8 cellular contexts compared by ENCODE assay signal in the genomic region with DNA sequence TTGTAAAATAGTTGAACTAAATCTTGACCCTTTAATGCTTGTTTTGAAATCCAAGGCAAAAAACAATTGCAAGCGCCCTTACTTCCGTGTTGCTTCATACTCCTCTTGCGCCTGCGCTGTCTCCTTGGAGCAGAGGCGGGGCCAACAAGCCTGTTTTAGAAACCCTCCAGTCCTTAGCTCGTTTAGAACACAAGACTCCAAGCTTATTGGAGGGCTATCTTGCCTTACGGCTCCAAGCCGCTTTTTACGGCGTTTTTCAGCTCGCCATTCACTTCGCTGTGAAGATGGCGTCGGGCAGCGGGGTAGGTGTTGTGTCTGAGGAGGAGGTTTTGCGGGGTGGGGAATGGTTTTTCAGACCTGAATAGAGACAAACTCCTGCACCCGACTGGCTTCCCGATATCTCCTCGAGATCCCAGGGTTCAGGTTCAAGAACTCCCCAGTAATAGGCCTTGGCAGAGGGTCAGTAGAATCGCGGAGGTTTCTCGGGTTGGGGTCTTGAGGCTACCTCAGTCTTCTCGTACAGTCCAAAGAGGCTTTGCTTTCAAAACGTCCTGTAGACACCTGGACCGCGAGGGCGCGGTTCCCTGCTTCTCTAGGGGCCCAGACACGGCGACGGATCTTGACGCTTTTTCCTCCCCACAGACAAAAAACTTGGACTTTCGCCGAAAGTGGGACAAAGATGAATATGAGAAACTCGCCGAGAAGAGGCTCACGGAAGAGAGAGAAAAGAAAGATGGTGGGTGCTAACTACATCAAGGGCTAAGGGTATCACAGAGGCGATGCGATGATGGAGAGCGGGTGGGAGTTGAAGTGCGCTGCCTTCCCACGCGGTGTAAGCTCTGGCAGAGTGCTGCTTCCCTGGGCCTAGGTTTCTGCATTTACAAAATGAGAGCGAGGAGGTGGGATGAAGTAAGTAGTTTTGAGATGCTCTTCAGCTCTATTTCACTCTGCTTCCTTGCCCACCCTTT. TPM values are rescaled to one million over a fixed set of nuclear protein-coding genes. Genes with fewer than 3 reads are reported as not detected.
DNase-seq lines count a peak whose midpoint lies in the region; ATAC-seq and TF ChIP-seq lines count a peak whose summit lies in the region.

A gene with protein sequence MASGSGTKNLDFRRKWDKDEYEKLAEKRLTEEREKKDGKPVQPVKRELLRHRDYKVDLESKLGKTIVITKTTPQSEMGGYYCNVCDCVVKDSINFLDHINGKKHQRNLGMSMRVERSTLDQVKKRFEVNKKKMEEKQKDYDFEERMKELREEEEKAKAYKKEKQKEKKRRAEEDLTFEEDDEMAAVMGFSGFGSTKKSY (plus strand): TSS at position 271 of the 968 bp plus-strand sequence. CDS start 14 bp downstream, at position 285.

- peak within 1 kb of the TSS; percentile 68 for H3K4me2 ChIP-seq in parathyroid adenoma (ENCODE audit: low read length)

- no peak for TF ChIP-seq CTCF in GM12875 (IDR thresholded peaks at IDR 0.05; ENCODE audit: borderline replicate concordance, insufficient read depth, low read depth, low read length)
- no peak for TF ChIP-seq CTCF in cardiac muscle cell (IDR thresholded peaks at IDR 0.05; ENCODE audit: low read depth, low read length)
- TF ChIP-seq CTCF in parathyroid adenoma (IDR thresholded peaks at IDR 0.05), result no peak
- TF ChIP-seq CTCF in tibial nerve (IDR thresholded peaks at IDR 0.05), result peak in 1 of 5 experiments; percentile 43

- DNase-seq in NCI-H1436 (lab: John Stamatoyannopoulos, UW) (peak; percentile 95), T follicular helper cell (ENCODE audit: low read depth) (peak; percentile 90), adipocyte (ENCODE audit: low read depth) (peak; percentile 99), cardiac muscle cell (ENCODE audit: low read depth in 1 of 2, low spot score in 1 of 2) (peak; percentile 98 to 99), tibial nerve (ENCODE audit: low spot score in 2 of 2) (peak; percentile 88 to 95)

- peak within 1 kb of the TSS; percentile 87 for H2AFZ ChIP-seq in parathyroid adenoma

- H3K79me2 ChIP-seq in parathyroid adenoma, result peaks cover 16% of the 10 kb centered on the region

- no peaks in the 10 kb centered on the region for H3K9me3 ChIP-seq in adipocyte (ENCODE audit: control insufficient read depth, low read length)
- no peaks in the 10 kb centered on the region for H3K9me3 ChIP-seq in cardiac muscle cell (ENCODE audit: low read depth)
- H3K9me3 ChIP-seq in parathyroid adenoma (ENCODE audit: control insufficient read depth, low read length), result no peaks in the 10 kb centered on the region
- H3K9me3 ChIP-seq in tibial nerve, result no peaks in the 10 kb centered on the region

- peaks cover 16% of the 10 kb centered on the region for H3K4me1 ChIP-seq in adipocyte (ENCODE audit: control insufficient read depth, insufficient read depth, low read length)
- peaks cover 5% of the 10 kb centered on the region for H3K4me1 ChIP-seq in cardiac muscle cell (ENCODE audit: low read depth)
- peaks cover 5% of the 10 kb centered on the region for H3K4me1 ChIP-seq in parathyroid adenoma
- H3K4me1 ChIP-seq in tibial nerve, result peaks cover 0 to 21% (median 8%) of the 10 kb centered on the region in 4 donors

- peak within 1 kb of the TSS; percentile 61 for H3K4me3 ChIP-seq in GM12875 (ENCODE audit: low read depth, low read length)
- H3K4me3 ChIP-seq in adipocyte (ENCODE audit: low read length), result peak within 1 kb of the TSS; percentile 98
- H3K4me3 ChIP-seq in cardiac muscle cell, result peak within 1 kb of the TSS; percentile 81
- H3K4me3 ChIP-seq in parathyroid adenoma (ENCODE audit: low read depth, low read length), result peak within 1 kb of the TSS; percentile 79
- peak within 1 kb of the TSS; percentile 74 to 90 (median 82) for H3K4me3 ChIP-seq in tibial nerve

- H3K27ac ChIP-seq in cardiac muscle cell (peak within 1 kb of the TSS; percentile 77), parathyroid adenoma (peak within 1 kb of the TSS; percentile 61), tibial nerve (peak within 1 kb of the TSS; percentile 43 to 91 (median 81))

- TF ChIP-seq EP300 in tibial nerve (IDR thresholded peaks at IDR 0.05), result peak; percentile 70 to 98

- TF ChIP-seq POLR2A in tibial nerve (IDR thresholded peaks at IDR 0.05), result peak; percentile 55 to 78

- H3K27me3 ChIP-seq in adipocyte (replicated peaks; ENCODE audit: control insufficient read depth, insufficient read depth, low read length) (no peaks in the 10 kb centered on the region), cardiac muscle cell (no peaks in the 10 kb centered on the region), parathyroid adenoma (ENCODE audit: control insufficient read depth, insufficient read depth, low read length) (no peaks in the 10 kb centered on the region), tibial nerve (no peaks in the 10 kb centered on the region)

- 1 to 2% methylated on average over 44 of the region's 44 CpGs for WGBS in tibial nerve, 2 donors

- ATAC-seq in HG02798 (IDR thresholded peaks at IDR 0.05; ENCODE audit: poor library complexity, unreplicated experiment), result peak; percentile 98

- H3K36me3 ChIP-seq in adipocyte (ENCODE audit: control insufficient read depth, insufficient read depth, low read length, severe bottlenecking) (peaks cover 80% of the 10 kb centered on the region), cardiac muscle cell (peaks cover 69% of the 10 kb centered on the region), parathyroid adenoma (ENCODE audit: control insufficient read depth, insufficient read depth, low read length) (no peaks in the 10 kb centered on the region), tibial nerve (peaks cover 11 to 79% (median 31%) of the 10 kb centered on the region in 3 donors)

- H3K9ac ChIP-seq in adipocyte (ENCODE audit: low read length), result peak within 1 kb of the TSS; percentile 96
- H3K9ac ChIP-seq in parathyroid adenoma, result no peak within 1 kb of the TSS

RNA-seq across cellular contexts. Expression of the gene that starts here (rescaled TPM):
- total RNA-seq in cardiac muscle cell (30.2 and 47.0 TPM in 2 replicates), tibial nerve (10 to 100 TPM; 25.5 to 43.1 (median 33.6) TPM)
- polyA plus RNA-seq in cardiac muscle cell, result 42.1 and 49.0 TPM in 2 replicates

Comparison
In these comparisons a context has a peak if more than half of its experiments do, and no peak if none do; other contexts are left out.
1. Peak in every context shown above with its lines: DNase-seq, ATAC-seq, H3K4me3 ChIP-seq and H3K27ac ChIP-seq.